Comparison of ENCODE assay signal across 8 cellular contexts in genomic region chr2:118223487-118224136, GRCh38.
DNase-seq lines count a peak whose midpoint lies in the region; ATAC-seq, FAIRE-seq and TF ChIP-seq lines count a peak whose summit lies in the region.

No MANE protein-coding gene starts in this region.

- H3K27ac Mint-ChIP-seq in GM23338, result no peak overlapping the region
- peak overlapping the region; percentile 86 for H3K27ac Mint-ChIP-seq in activated B cell treated with CpG ODN at 0.5 μM for 24 hours

- peak overlapping the region; percentile 89 for H3K4me2 ChIP-seq in GM23338
- H3K4me2 ChIP-seq in keratinocyte (ENCODE audit: control insufficient read depth, extremely low read depth, insufficient read depth, low read depth, low read length), result peak overlapping the region; percentile 68

- H4K20me1 ChIP-seq in GM23338 (replicated peaks; ENCODE audit: insufficient read depth) (no peaks in the 10 kb centered on the region), keratinocyte (ENCODE audit: control insufficient read depth, extremely low read depth, insufficient read depth, low read length) (no peaks in the 10 kb centered on the region)

- peak overlapping the region; percentile 64; the same call in 1 of the 2 replicates for H3K4me3 ChIP-seq in GM08714 (ENCODE audit: low read length)
- H3K4me3 ChIP-seq in GM23338, result peak overlapping the region; percentile 70
- peak overlapping the region; percentile 22 to 51 (median 44) for H3K4me3 ChIP-seq in keratinocyte (ENCODE audit: control insufficient read depth in 2 of 3, extremely low read depth in 1 of 3, insufficient read depth in 2 of 3, low read depth in 1 of 3, low read length in 3 of 3)
- H3K4me3 ChIP-seq in tibial artery, result peak overlapping the region; percentile 23 to 46

- H2AFZ ChIP-seq in GM23338, result peak overlapping the region; percentile 88
- peak overlapping the region; percentile 75 for H2AFZ ChIP-seq in keratinocyte (ENCODE audit: control insufficient read depth, low read length)

- peak overlapping the region; percentile 40 for H3K9ac ChIP-seq in keratinocyte (ENCODE audit: control insufficient read depth, extremely low read depth, insufficient read depth, low read length)

- peaks cover 42% of the 10 kb centered on the region for H3K27me3 ChIP-seq in GM23338 (ENCODE audit: insufficient read depth)
- peaks cover 17% of the 10 kb centered on the region for H3K27me3 ChIP-seq in keratinocyte (ENCODE audit: control insufficient read depth, extremely low read depth, insufficient read depth, low read length)
- peaks cover 4 to 68% of the 10 kb centered on the region in 2 donors for H3K27me3 ChIP-seq in tibial artery

- FAIRE-seq in keratinocyte (lab: Jason Lieb, UNC), result no peak

- no peaks in the 10 kb centered on the region for H3K9me3 ChIP-seq in keratinocyte (ENCODE audit: control insufficient read depth, low read depth, low read length)
- no peaks in the 10 kb centered on the region for H3K9me3 ChIP-seq in tibial artery

- peaks cover 32% of the 10 kb centered on the region for H3K27me3 Mint-ChIP-seq in GM23338 (ENCODE audit: insufficient read depth, low read depth, poor library complexity)
- H3K27me3 Mint-ChIP-seq in activated B cell treated with CpG ODN at 0.5 μM for 24 hours, result peaks cover 46% of the 10 kb centered on the region

- H3K4me1 Mint-ChIP-seq in GM23338 (peaks cover 33% of the 10 kb centered on the region), activated B cell treated with CpG ODN at 0.5 μM for 24 hours (peaks cover 30% of the 10 kb centered on the region)

- TF ChIP-seq CTCF in GM23338 (conservative IDR thresholded peaks at IDR 0.05; ENCODE audit: low read depth in 2 of 2), result no peak
- TF ChIP-seq CTCF in activated B cell treated with CpG ODN at 0.5 μM for 24 hours (IDR thresholded peaks at IDR 0.05), result no peak
- TF ChIP-seq CTCF in keratinocyte (optimal IDR thresholded peaks at IDR 0.05 in 1 of 3, IDR thresholded peaks at IDR 0.05 in 1 of 3, conservative IDR thresholded peaks at IDR 0.05 in 1 of 3; ENCODE audit: extremely low read depth in 1 of 3, insufficient read depth in 2 of 3, low read length in 3 of 3), result no peak
- no peak for TF ChIP-seq CTCF in tibial artery (IDR thresholded peaks at IDR 0.05)

- H3K36me3 Mint-ChIP-seq in GM23338 (ENCODE audit: low read depth) (no peaks in the 10 kb centered on the region), activated B cell treated with CpG ODN at 0.5 μM for 24 hours (ENCODE audit: low read depth) (no peaks in the 10 kb centered on the region)

- H3K79me2 ChIP-seq in GM23338 (replicated peaks; ENCODE audit: insufficient read depth), result no peaks in the 10 kb centered on the region
- H3K79me2 ChIP-seq in keratinocyte (ENCODE audit: control insufficient read depth, insufficient read depth, low read length), result no peaks in the 10 kb centered on the region

- 0 out of 2 replicates have a peak, but pooled peaks cover 3% of the 10 kb centered on the region for H3F3A ChIP-seq in GM23338 (replicated peaks; ENCODE audit: low read depth)

- CTCF ChIA-PET in activated B cell treated with CpG ODN at 0.5 μM for 24 hours (lab: Charles Lee), result interaction anchor here (0.8 to 4.7 kb wide), 6 partner anchors 16 to 660 kb away, joined by 3 to 41 read pairs (median 8); no protein-coding TSS in a partner anchor

- POLR2A ChIA-PET in activated B cell treated with CpG ODN at 0.5 μM for 24 hours (lab: Charles Lee), result interaction anchor here (0.9 to 2.0 kb wide), 7 partner anchors 38 to 1144 kb away, joined by 3 to 13 read pairs (median 4); partner anchors contain the start of genes DBI and INSIG2

- peak overlapping the region; percentile 84 for H3K4me3 Mint-ChIP-seq in GM23338
- peak overlapping the region; percentile 91 for H3K4me3 Mint-ChIP-seq in activated B cell treated with CpG ODN at 0.5 μM for 24 hours

- H3K4me1 ChIP-seq in GM23338 (ENCODE audit: insufficient read depth) (peaks cover 19% of the 10 kb centered on the region), keratinocyte (ENCODE audit: control insufficient read depth, extremely low read depth, insufficient read depth, low read length) (peaks cover 9% of the 10 kb centered on the region), tibial artery (peaks cover 0 to 21% (median 10%) of the 10 kb centered on the region in 4 donors)

- dilution Hi-C loops in keratinocyte (cut with MboI; ENCODE audit: extremely low pct_ligation_motif_present, low sequenced_read_pairs), result no loop called here

- DNase-seq in GM23338 (ENCODE audit: low spot score), result peak; percentile 63
- DNase-seq in activated B cell treated with CpG ODN at 0.5 μM for 24 hours, result peak; percentile 22
- DNase-seq in keratinocyte (ENCODE audit: low read depth, low spot score), result no peak
- no peak for DNase-seq in tibial artery
- no peak for DNase-seq in GF-D8 (lab: John Stamatoyannopoulos, UW)
- DNase-seq in activated gamma-delta T cell treated with Interleukin-2 at 50 U/mL for 16 hours, result no peak
- no peak for DNase-seq in GM19238 (ENCODE audit: insufficient read length, low spot score)

- H3K9me2 ChIP-seq in GM23338 (ENCODE audit: insufficient read depth), result no peaks in the 10 kb centered on the region

- H3K9me3 Mint-ChIP-seq in GM23338 (no peaks in the 10 kb centered on the region), activated B cell treated with CpG ODN at 0.5 μM for 24 hours (no peaks in the 10 kb centered on the region)

- intact Hi-C loops in activated B cell treated with CpG ODN at 0.5 μM for 24 hours (cut with micrococcal nuclease), result loop anchor here (1.0 to 10.0 kb wide), 8 partner anchors 38 to 1454 kb away; partner anchors contain the start of genes C2orf76, DBI, DDX18 and TMEM177
- intact Hi-C loops in tibial artery (cut with DNase I; ENCODE audit: low total_unique reads), result no loop called here

- ATAC-seq in GM23338 (peak; percentile 37), activated B cell treated with CpG ODN at 0.5 μM for 24 hours (ENCODE audit: low read depth) (peak; percentile 12)

- H3K36me3 ChIP-seq in GM23338 (ENCODE audit: insufficient read depth) (no peaks in the 10 kb centered on the region), keratinocyte (ENCODE audit: control insufficient read depth in 2 of 2, extremely low read depth in 1 of 2, insufficient read depth in 2 of 2, low read length in 2 of 2) (no peaks in the 10 kb centered on the region), tibial artery (no peaks in the 10 kb centered on the region)

- no peak overlapping the region for H3K27ac ChIP-seq in GM23338 (ENCODE audit: low read depth)
- peak overlapping the region; percentile 20 for H3K27ac ChIP-seq in keratinocyte (ENCODE audit: control insufficient read depth, insufficient read depth, low read length)
- H3K27ac ChIP-seq in tibial artery, result no peak overlapping the region

- no peaks in the 10 kb centered on the region for H3K9me1 ChIP-seq in keratinocyte (ENCODE audit: control insufficient read depth, extremely low read depth, insufficient read depth, low read length)

TF ChIP-seq in GM23338, 12 proteins besides CTCF, POLR2A, EP300 and RAD21:
- TF ChIP-seq REST (IDR thresholded peaks at IDR 0.05; ENCODE audit: unreplicated experiment) (no peak), EZH2 (IDR thresholded peaks at IDR 0.05; ENCODE audit: low read depth, unreplicated experiment) (peak; percentile 14)

Comparison
In these comparisons a context has a peak if more than half of its experiments do, and no peak if none do; other contexts are left out.
1. DNase-seq: peak in GM23338 (single experiment) and activated B cell treated with CpG ODN at 0.5 μM for 24 hours (single experiment); none in keratinocyte (single experiment), tibial artery (0 of 2), GF-D8 (single experiment), activated gamma-delta T cell treated with Interleukin-2 at 50 U/mL for 16 hours (single experiment) and GM19238 (single experiment).
2. Peak in every context shown above with its lines, with median percentiles within 50 percentile points of each other: H3K4me3 ChIP-seq.